1 cellular context compared by ENCODE assay signal in the genomic region with DNA sequence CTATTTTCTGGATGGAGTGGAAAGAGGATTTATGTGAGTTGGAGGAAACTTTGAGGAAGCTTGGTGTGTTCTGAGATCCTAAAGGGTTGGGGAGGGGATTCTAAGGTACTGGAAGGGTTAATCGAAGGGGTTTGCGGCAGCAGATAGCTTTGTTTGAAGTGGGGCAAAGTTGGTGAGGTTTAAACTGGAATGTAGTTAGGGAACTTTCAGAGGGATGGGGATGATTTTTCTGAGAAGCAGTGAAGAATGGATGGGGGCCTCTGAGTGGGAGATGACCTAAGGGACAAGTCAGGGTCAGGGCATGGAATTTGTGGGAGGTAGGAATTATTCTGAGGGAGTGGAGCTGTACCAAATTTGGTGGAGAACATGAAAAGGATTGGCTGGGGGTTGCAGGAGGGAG.
TF ChIP-seq lines count a peak whose summit lies in the region.

No MANE protein-coding gene starts in this region.

TF ChIP-seq in GM12878, 131 proteins besides CTCF, POLR2A, EP300 and RAD21:
- TF ChIP-seq PBX3 (IDR thresholded peaks at IDR 0.05; ENCODE audit: insufficient replicate concordance, low read depth, low read length) (no peak), POU2F2 (IDR thresholded peaks at IDR 0.05; ENCODE audit: borderline replicate concordance, low read depth, low read length) (no peak), STAT1 (conservative IDR thresholded peaks at IDR 0.05) (no peak), SUZ12 (IDR thresholded peaks at IDR 0.05; ENCODE audit: unreplicated experiment) (no peak), TCF3 (IDR thresholded peaks at IDR 0.05; ENCODE audit: borderline replicate concordance, insufficient read depth, low read depth, low read length) (no peak), IRF4 (IDR thresholded peaks at IDR 0.05; ENCODE audit: low read depth, low read length) (no peak), SMC3 (IDR thresholded peaks at IDR 0.05; ENCODE audit: borderline replicate concordance, low read length) (no peak), GATAD2B (conservative IDR thresholded peaks at IDR 0.05; ENCODE audit: low read depth) (no peak), JUNB (IDR thresholded peaks at IDR 0.05) (no peak), ZZZ3 (IDR thresholded peaks at IDR 0.05; ENCODE audit: control insufficient read depth, insufficient read length, low read depth) (no peak), ZNF622 (IDR thresholded peaks at IDR 0.05) (no peak), RBBP5 (conservative IDR thresholded peaks at IDR 0.05) (no peak), CEBPB (IDR thresholded peaks at IDR 0.05; ENCODE audit: borderline replicate concordance in 1 of 2, low read depth in 2 of 2, low read length in 2 of 2) (no peak), KLF5 (IDR thresholded peaks at IDR 0.05; ENCODE audit: partially characterized antibody) (no peak), SKIL (IDR thresholded peaks at IDR 0.05; ENCODE audit: low read depth, poor library complexity, severe bottlenecking) (no peak), RCOR1 (conservative IDR thresholded peaks at IDR 0.05; ENCODE audit: low read depth, low read length) (no peak), EGR1 (IDR thresholded peaks at IDR 0.05; ENCODE audit: borderline replicate concordance in 1 of 2, low read depth in 2 of 2, low read length in 2 of 2) (no peak)
- TF ChIP-seq, protein P1, sequence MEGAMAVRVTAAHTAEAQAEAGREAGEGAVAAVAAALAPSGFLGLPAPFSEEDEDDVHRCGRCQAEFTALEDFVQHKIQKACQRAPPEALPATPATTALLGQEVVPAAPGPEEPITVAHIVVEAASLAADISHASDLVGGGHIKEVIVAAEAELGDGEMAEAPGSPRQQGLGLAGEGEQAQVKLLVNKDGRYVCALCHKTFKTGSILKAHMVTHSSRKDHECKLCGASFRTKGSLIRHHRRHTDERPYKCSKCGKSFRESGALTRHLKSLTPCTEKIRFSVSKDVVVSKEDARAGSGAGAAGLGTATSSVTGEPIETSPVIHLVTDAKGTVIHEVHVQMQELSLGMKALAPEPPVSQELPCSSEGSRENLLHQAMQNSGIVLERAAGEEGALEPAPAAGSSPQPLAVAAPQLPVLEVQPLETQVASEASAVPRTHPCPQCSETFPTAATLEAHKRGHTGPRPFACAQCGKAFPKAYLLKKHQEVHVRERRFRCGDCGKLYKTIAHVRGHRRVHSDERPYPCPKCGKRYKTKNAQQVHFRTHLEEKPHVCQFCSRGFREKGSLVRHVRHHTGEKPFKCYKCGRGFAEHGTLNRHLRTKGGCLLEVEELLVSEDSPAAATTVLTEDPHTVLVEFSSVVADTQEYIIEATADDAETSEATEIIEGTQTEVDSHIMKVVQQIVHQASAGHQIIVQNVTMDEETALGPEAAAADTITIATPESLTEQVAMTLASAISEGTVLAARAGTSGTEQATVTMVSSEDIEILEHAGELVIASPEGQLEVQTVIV (IDR thresholded peaks at IDR 0.05; ENCODE audit: borderline replicate concordance, partially characterized antibody): no peak
- TF ChIP-seq, protein P2, sequence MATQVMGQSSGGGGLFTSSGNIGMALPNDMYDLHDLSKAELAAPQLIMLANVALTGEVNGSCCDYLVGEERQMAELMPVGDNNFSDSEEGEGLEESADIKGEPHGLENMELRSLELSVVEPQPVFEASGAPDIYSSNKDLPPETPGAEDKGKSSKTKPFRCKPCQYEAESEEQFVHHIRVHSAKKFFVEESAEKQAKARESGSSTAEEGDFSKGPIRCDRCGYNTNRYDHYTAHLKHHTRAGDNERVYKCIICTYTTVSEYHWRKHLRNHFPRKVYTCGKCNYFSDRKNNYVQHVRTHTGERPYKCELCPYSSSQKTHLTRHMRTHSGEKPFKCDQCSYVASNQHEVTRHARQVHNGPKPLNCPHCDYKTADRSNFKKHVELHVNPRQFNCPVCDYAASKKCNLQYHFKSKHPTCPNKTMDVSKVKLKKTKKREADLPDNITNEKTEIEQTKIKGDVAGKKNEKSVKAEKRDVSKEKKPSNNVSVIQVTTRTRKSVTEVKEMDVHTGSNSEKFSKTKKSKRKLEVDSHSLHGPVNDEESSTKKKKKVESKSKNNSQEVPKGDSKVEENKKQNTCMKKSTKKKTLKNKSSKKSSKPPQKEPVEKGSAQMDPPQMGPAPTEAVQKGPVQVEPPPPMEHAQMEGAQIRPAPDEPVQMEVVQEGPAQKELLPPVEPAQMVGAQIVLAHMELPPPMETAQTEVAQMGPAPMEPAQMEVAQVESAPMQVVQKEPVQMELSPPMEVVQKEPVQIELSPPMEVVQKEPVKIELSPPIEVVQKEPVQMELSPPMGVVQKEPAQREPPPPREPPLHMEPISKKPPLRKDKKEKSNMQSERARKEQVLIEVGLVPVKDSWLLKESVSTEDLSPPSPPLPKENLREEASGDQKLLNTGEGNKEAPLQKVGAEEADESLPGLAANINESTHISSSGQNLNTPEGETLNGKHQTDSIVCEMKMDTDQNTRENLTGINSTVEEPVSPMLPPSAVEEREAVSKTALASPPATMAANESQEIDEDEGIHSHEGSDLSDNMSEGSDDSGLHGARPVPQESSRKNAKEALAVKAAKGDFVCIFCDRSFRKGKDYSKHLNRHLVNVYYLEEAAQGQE (IDR thresholded peaks at IDR 0.05; ENCODE audit: low read depth, low read length): no peak
- TF ChIP-seq, protein P3, sequence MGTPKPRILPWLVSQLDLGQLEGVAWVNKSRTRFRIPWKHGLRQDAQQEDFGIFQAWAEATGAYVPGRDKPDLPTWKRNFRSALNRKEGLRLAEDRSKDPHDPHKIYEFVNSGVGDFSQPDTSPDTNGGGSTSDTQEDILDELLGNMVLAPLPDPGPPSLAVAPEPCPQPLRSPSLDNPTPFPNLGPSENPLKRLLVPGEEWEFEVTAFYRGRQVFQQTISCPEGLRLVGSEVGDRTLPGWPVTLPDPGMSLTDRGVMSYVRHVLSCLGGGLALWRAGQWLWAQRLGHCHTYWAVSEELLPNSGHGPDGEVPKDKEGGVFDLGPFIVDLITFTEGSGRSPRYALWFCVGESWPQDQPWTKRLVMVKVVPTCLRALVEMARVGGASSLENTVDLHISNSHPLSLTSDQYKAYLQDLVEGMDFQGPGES (IDR thresholded peaks at IDR 0.05): no peak
